ENCODE assay signal across 41 cellular contexts in genomic region chr2:31515586-31515985, GRCh38.
"Had no signal": no experiment of that assay in that cellular context is flagged by ENCODE, and none has a peak within 500 bp of the region (broad histone marks: within the 10 kb centered on the region; RNA-seq: fewer than 3 reads in every experiment).

No MANE protein-coding gene starts in this region.

- H3K4me3 ChIP-seq: adrenal gland, ascending aorta, body of pancreas, breast epithelium, cardiac muscle cell had no signal

- H3K27ac Mint-ChIP-seq: activated naive CD4-positive, alpha-beta T cell treated with anti-CD3 and anti-CD28 coated beads for 36 hours; activated naive CD4-positive, alpha-beta T cell treated with anti-CD3 and anti-CD28 coated beads, Interleukin-2, amount 10 ng/mL, durations not matched to agents 7 days and 5 days; activated naive CD4-positive, alpha-beta T cell treated with anti-CD3 and anti-CD28 coated beads, Interleukin-2, amount 50 U/mL, for 24 hours; activated naive CD4-positive, alpha-beta T cell treated with anti-CD3 and anti-CD28 coated beads, Interleukin-2, amount 50 U/mL, for 72 hours; activated naive CD8-positive, alpha-beta T cell; activated naive CD8-positive, alpha-beta T cell treated with anti-CD3 and anti-CD28 coated beads for 36 hours; activated naive CD8-positive, alpha-beta T cell treated with anti-CD3 and anti-CD28 coated beads, Interleukin-2, amount 10 ng/mL, durations not matched to agents 7 days and 5 days; activated naive CD8-positive, alpha-beta T cell treated with anti-CD3 and anti-CD28 coated beads, Interleukin-2, amount 50 U/mL, for 24 hours; activated T-cell treated with anti-CD3 and anti-CD28 coated beads, Interleukin-2, amount 50 U/mL, for 24 hours; activated T-cell treated with anti-CD3 and anti-CD28 coated beads, Interleukin-2, amount 50 U/mL, for 72 hours; activated T-helper 1 cell treated with anti-CD3 and anti-CD28 coated beads, Interleukin-12 subunit alpha, Interleukin-12 subunit beta, Interleukin-2, Interleukin-4 antibody, amounts not matched to agents 30 ng/mL and 10 ng/mL and 1 ng/mL, durations not matched to agents 14 hours and 24 hours and 36 hours; activated T-helper 17 cell treated with anti-CD3 and anti-CD28 coated beads, Interleukin-2, amount 50 U/mL, for 72 hours; activated T-helper 2 cell treated with anti-CD3 and anti-CD28 coated beads, Interferon-gamma antibody, Interleukin-2, Interleukin-4, amounts not matched to agents 10 μg/mL and 5 μg/mL and 100 μg/mL, durations not matched to agents 14 hours and 24 hours and 36 hours; brain had no signal

- H3K27ac ChIP-seq: adrenal gland, ascending aorta, body of pancreas, brain microvascular endothelial cell, breast epithelium, cardiac muscle cell had no signal

- FAIRE-seq: astrocyte, bronchial epithelial cell had no signal

- H3K36me3 Mint-ChIP-seq: activated naive CD4-positive, alpha-beta T cell treated with anti-CD3 and anti-CD28 coated beads, Interleukin-2, amount 10 ng/mL, durations not matched to agents 7 days and 5 days; activated naive CD4-positive, alpha-beta T cell treated with anti-CD3 and anti-CD28 coated beads, Interleukin-2, amount 50 U/mL, for 24 hours; activated naive CD4-positive, alpha-beta T cell treated with anti-CD3 and anti-CD28 coated beads, Interleukin-2, amount 50 U/mL, for 72 hours; activated naive CD8-positive, alpha-beta T cell; activated naive CD8-positive, alpha-beta T cell treated with anti-CD3 and anti-CD28 coated beads for 36 hours; activated naive CD8-positive, alpha-beta T cell treated with anti-CD3 and anti-CD28 coated beads, Interleukin-2, amount 10 ng/mL, durations not matched to agents 7 days and 5 days; brain had no signal

- H3K27me3 ChIP-seq: adrenal gland, ascending aorta, body of pancreas, brain microvascular endothelial cell, breast epithelium, cardiac muscle cell had no signal

- DNase-seq: activated effector memory CD4-positive, alpha-beta T cell treated with anti-CD3 and anti-CD28 coated beads, Interleukin-2, amount 50 U/mL, for 16 hours; activated effector memory CD4-positive, alpha-beta T cell treated with Interleukin-2 at 50 U/mL for 16 hours; activated gamma-delta T cell; activated gamma-delta T cell treated with Interleukin-2 at 50 U/mL for 16 hours; activated naive CD4-positive, alpha-beta T cell; activated naive CD4-positive, alpha-beta T cell treated with anti-CD3 and anti-CD28 coated beads for 36 hours; activated naive CD4-positive, alpha-beta T cell treated with anti-CD3 and anti-CD28 coated beads, Interleukin-2, amount 10 ng/mL, durations not matched to agents 7 days and 5 days; activated naive CD4-positive, alpha-beta T cell treated with anti-CD3 and anti-CD28 coated beads, Interleukin-2, amount 50 U/mL, for 16 hours; activated naive CD4-positive, alpha-beta T cell treated with Interleukin-2 at 50 U/mL for 16 hours; activated naive CD8-positive, alpha-beta T cell treated with anti-CD3 and anti-CD28 coated beads for 36 hours; activated naive CD8-positive, alpha-beta T cell treated with anti-CD3 and anti-CD28 coated beads, Interleukin-2, amount 10 ng/mL, durations not matched to agents 7 days and 5 days; activated naive CD8-positive, alpha-beta T cell treated with anti-CD3 and anti-CD28 coated beads, Interleukin-2, amount 50 U/mL, for 24 hours; activated T-cell treated with anti-CD3 and anti-CD28 coated beads for 4 hours; activated T-cell treated with anti-CD3 and anti-CD28 coated beads, Interleukin-2, amount 50 U/mL, for 1 hour; activated T-cell treated with anti-CD3 and anti-CD28 coated beads, Interleukin-2, amount 50 U/mL, for 24 hours; activated T-cell treated with anti-CD3 and anti-CD28 coated beads, Interleukin-2, amount 50 U/mL, for 4 hours; activated T-cell treated with anti-CD3 and anti-CD28 coated beads, Interleukin-2, amount 50 U/mL, for 48 hours; activated T-cell treated with anti-CD3 and anti-CD28 coated beads, Interleukin-2, amount 50 U/mL, for 72 hours; adrenal gland; amniotic stem cell; amygdala; anterior cingulate cortex; aorta; body of pancreas; brain microvascular endothelial cell; caudate nucleus; central memory CD4-positive, alpha-beta T cell; cerebellar nuclear complex had no signal

- H3K9me3 ChIP-seq: adrenal gland, ascending aorta, body of pancreas, breast epithelium had no signal

- H3K36me3 ChIP-seq: adrenal gland, ascending aorta, brain microvascular endothelial cell, breast epithelium, cardiac muscle cell had no signal

- H3K4me1 ChIP-seq: adrenal gland, ascending aorta, body of pancreas, breast epithelium had no signal

- H3K9me3 Mint-ChIP-seq: activated naive CD4-positive, alpha-beta T cell treated with anti-CD3 and anti-CD28 coated beads for 36 hours; activated naive CD4-positive, alpha-beta T cell treated with anti-CD3 and anti-CD28 coated beads, Interleukin-2, amount 10 ng/mL, durations not matched to agents 7 days and 5 days; activated naive CD4-positive, alpha-beta T cell treated with anti-CD3 and anti-CD28 coated beads, Interleukin-2, amount 50 U/mL, for 24 hours; activated naive CD4-positive, alpha-beta T cell treated with anti-CD3 and anti-CD28 coated beads, Interleukin-2, amount 50 U/mL, for 72 hours; activated naive CD8-positive, alpha-beta T cell treated with anti-CD3 and anti-CD28 coated beads for 36 hours; activated naive CD8-positive, alpha-beta T cell treated with anti-CD3 and anti-CD28 coated beads, Interleukin-2, amount 50 U/mL, for 24 hours; activated T-cell treated with anti-CD3 and anti-CD28 coated beads, Interleukin-2, amount 50 U/mL, for 24 hours; activated T-cell treated with anti-CD3 and anti-CD28 coated beads, Interleukin-2, amount 50 U/mL, for 4 hours; activated T-cell treated with anti-CD3 and anti-CD28 coated beads, Interleukin-2, amount 50 U/mL, for 72 hours; activated T-helper 1 cell treated with anti-CD3 and anti-CD28 coated beads, Interleukin-12 subunit alpha, Interleukin-12 subunit beta, Interleukin-2, Interleukin-4 antibody, amounts not matched to agents 30 ng/mL and 10 ng/mL and 1 ng/mL, durations not matched to agents 14 hours and 24 hours and 36 hours; activated T-helper 17 cell treated with anti-CD3 and anti-CD28 coated beads, Interleukin-2, amount 50 U/mL, for 72 hours; activated T-helper 2 cell treated with anti-CD3 and anti-CD28 coated beads, Interferon-gamma antibody, Interleukin-2, Interleukin-4, amounts not matched to agents 10 μg/mL and 5 μg/mL and 100 μg/mL, durations not matched to agents 14 hours and 24 hours and 36 hours; central memory CD8-positive, alpha-beta T cell had no signal

- H3K4me3 Mint-ChIP-seq: activated naive CD4-positive, alpha-beta T cell treated with anti-CD3 and anti-CD28 coated beads for 36 hours; activated naive CD4-positive, alpha-beta T cell treated with anti-CD3 and anti-CD28 coated beads, Interleukin-2, amount 10 ng/mL, durations not matched to agents 7 days and 5 days; activated naive CD4-positive, alpha-beta T cell treated with anti-CD3 and anti-CD28 coated beads, Interleukin-2, amount 50 U/mL, for 24 hours; activated naive CD8-positive, alpha-beta T cell; activated naive CD8-positive, alpha-beta T cell treated with anti-CD3 and anti-CD28 coated beads for 36 hours; activated naive CD8-positive, alpha-beta T cell treated with anti-CD3 and anti-CD28 coated beads, Interleukin-2, amount 10 ng/mL, durations not matched to agents 7 days and 5 days; activated naive CD8-positive, alpha-beta T cell treated with anti-CD3 and anti-CD28 coated beads, Interleukin-2, amount 50 U/mL, for 24 hours; activated T-cell treated with anti-CD3 and anti-CD28 coated beads, Interleukin-2, amount 50 U/mL, for 24 hours; activated T-cell treated with anti-CD3 and anti-CD28 coated beads, Interleukin-2, amount 50 U/mL, for 4 hours; activated T-cell treated with anti-CD3 and anti-CD28 coated beads, Interleukin-2, amount 50 U/mL, for 72 hours; activated T-helper 1 cell treated with anti-CD3 and anti-CD28 coated beads, Interleukin-12 subunit alpha, Interleukin-12 subunit beta, Interleukin-2, Interleukin-4 antibody, amounts not matched to agents 30 ng/mL and 10 ng/mL and 1 ng/mL, durations not matched to agents 14 hours and 24 hours and 36 hours; activated T-helper 17 cell treated with anti-CD3 and anti-CD28 coated beads, Interleukin-2, amount 50 U/mL, for 72 hours; brain; central memory CD8-positive, alpha-beta T cell had no signal

- H3K4me1 Mint-ChIP-seq: activated naive CD4-positive, alpha-beta T cell treated with anti-CD3 and anti-CD28 coated beads, Interleukin-2, amount 10 ng/mL, durations not matched to agents 7 days and 5 days; activated naive CD4-positive, alpha-beta T cell treated with anti-CD3 and anti-CD28 coated beads, Interleukin-2, amount 50 U/mL, for 24 hours; activated naive CD8-positive, alpha-beta T cell treated with anti-CD3 and anti-CD28 coated beads for 36 hours; activated naive CD8-positive, alpha-beta T cell treated with anti-CD3 and anti-CD28 coated beads, Interleukin-2, amount 10 ng/mL, durations not matched to agents 7 days and 5 days; activated naive CD8-positive, alpha-beta T cell treated with anti-CD3 and anti-CD28 coated beads, Interleukin-2, amount 50 U/mL, for 24 hours; activated T-helper 17 cell treated with anti-CD3 and anti-CD28 coated beads, Interleukin-2, amount 50 U/mL, for 72 hours; brain; central memory CD8-positive, alpha-beta T cell had no signal

- ATAC-seq: activated naive CD4-positive, alpha-beta T cell treated with anti-CD3 and anti-CD28 coated beads, Interleukin-2, amount 50 U/mL, for 72 hours; activated naive CD8-positive, alpha-beta T cell treated with anti-CD3 and anti-CD28 coated beads, Interleukin-2, amount 50 U/mL, for 24 hours; activated T-cell treated with anti-CD3 and anti-CD28 coated beads, Interleukin-2, amount 50 U/mL, for 4 hours; activated T-cell treated with anti-CD3 and anti-CD28 coated beads, Interleukin-2, amount 50 U/mL, for 72 hours; activated T-helper 17 cell treated with anti-CD3 and anti-CD28 coated beads, Interleukin-2, amount 50 U/mL, for 72 hours; body of pancreas had no signal

- H3K27me3 Mint-ChIP-seq: activated naive CD4-positive, alpha-beta T cell treated with anti-CD3 and anti-CD28 coated beads, Interleukin-2, amount 10 ng/mL, durations not matched to agents 7 days and 5 days had no signal
